Comparison of ENCODE assay signal across 1 cellular context in the genomic region with DNA sequence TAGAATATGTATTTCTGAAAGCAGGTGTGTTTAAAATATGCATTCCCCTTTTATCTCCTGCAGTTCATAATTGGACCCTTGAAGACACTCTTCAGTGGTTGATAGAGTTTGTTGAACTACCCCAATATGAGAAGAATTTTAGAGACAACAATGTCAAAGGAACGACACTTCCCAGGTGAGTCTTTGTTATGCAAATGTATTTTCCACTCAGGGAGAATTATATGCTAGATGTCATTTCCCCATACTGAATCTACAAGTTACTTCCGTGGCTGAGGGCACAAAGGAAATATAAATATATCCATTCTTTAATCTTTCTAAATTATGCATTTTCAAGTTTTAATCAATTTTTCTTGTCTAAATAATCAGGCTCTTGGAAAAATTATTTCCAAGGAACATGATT.
A peak's percentile ranks its signal among the peaks of the same experiment; 100 is the strongest.
TF ChIP-seq lines count a peak whose summit lies in the region.

No MANE protein-coding gene starts in this region.

TF ChIP-seq in H1, 55 proteins besides CTCF, POLR2A, EP300 and RAD21:
- peak; percentile 56; the same call in 1 of the 2 replicates for TF ChIP-seq POU5F1 (IDR thresholded peaks at IDR 0.05; ENCODE audit: low read depth, low read length)
- TF ChIP-seq SIX5 (IDR thresholded peaks at IDR 0.05; ENCODE audit: low read depth, low read length): no peak
